ENCODE assay signal across 1 cellular context in genomic region chr20:32872266-32872665, GRCh38.
TF ChIP-seq lines count a peak whose summit lies in the region.

No MANE protein-coding gene starts in this region.

TF ChIP-seq in HepG2, 621 proteins besides CTCF, POLR2A, EP300 and RAD21:
- peak; percentile 85 for TF ChIP-seq ZNF768 (CRISPR knock-in tag; IDR thresholded peaks at IDR 0.05)
- no peak for TF ChIP-seq ZBTB2 (CRISPR knock-in tag; IDR thresholded peaks at IDR 0.05; ENCODE audit: low read depth)
- no peak for TF ChIP-seq ZNF781 (CRISPR knock-in tag; IDR thresholded peaks at IDR 0.05; ENCODE audit: borderline replicate concordance, not compliant biosample characterization)
- peak; percentile 30; the same call in 1 of the 2 replicates for TF ChIP-seq ZMYM3 (CRISPR knock-in tag; IDR thresholded peaks at IDR 0.05)
- TF ChIP-seq ZBTB8A (CRISPR knock-in tag; IDR thresholded peaks at IDR 0.05; ENCODE audit: borderline replicate concordance, low read depth), result no peak
- no peak for TF ChIP-seq ZNF333 (CRISPR knock-in tag; IDR thresholded peaks at IDR 0.05; ENCODE audit: borderline replicate concordance)
- no peak for TF ChIP-seq ZNF460 (CRISPR knock-in tag; IDR thresholded peaks at IDR 0.05; ENCODE audit: borderline replicate concordance)
- TF ChIP-seq, protein P1, sequence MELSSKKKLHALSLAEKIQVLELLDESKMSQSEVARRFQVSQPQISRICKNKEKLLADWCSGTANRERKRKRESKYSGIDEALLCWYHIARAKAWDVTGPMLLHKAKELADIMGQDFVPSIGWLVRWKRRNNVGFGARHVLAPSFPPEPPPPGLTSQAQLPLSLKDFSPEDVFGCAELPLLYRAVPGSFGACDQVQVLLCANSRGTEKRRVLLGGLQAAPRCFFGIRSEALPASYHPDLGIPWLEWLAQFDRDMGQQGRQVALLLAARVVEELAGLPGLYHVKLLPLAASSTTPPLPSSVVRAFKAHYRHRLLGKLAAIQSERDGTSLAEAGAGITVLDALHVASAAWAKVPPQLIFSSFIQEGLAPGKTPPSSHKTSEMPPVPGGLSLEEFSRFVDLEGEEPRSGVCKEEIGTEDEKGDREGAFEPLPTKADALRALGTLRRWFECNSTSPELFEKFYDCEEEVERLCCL (CRISPR knock-in tag; IDR thresholded peaks at IDR 0.05; ENCODE audit: borderline replicate concordance), result 0 out of 2 replicates have a peak, but pooled peaks have one; percentile 24
- no peak for TF ChIP-seq FOXJ3 (CRISPR knock-in tag; IDR thresholded peaks at IDR 0.05; ENCODE audit: borderline replicate concordance)
- TF ChIP-seq CAMTA2 (CRISPR knock-in tag; IDR thresholded peaks at IDR 0.05; ENCODE audit: borderline replicate concordance), result no peak
